Comparison of ENCODE assay signal across 12 cellular contexts in genomic region chr10:73650537-73651331, GRCh38. TPM values are rescaled to one million over a fixed set of nuclear protein-coding genes. Genes with fewer than 3 reads are reported as not detected.
DNase-seq lines count a peak whose midpoint lies in the region; ATAC-seq and TF ChIP-seq lines count a peak whose summit lies in the region.
"Had no signal": no experiment of that assay in that cellular context is flagged by ENCODE, and none has a peak within 500 bp of the region (broad histone marks: within the 10 kb centered on the region; RNA-seq: fewer than 3 reads in every experiment).

No MANE protein-coding gene starts in this region.

- H3K9me3 ChIP-seq in H9 (ENCODE audit: control insufficient read depth, low read depth, low read length): no peaks in the 10 kb centered on the region

- no peak overlapping the region for H2BK5ac ChIP-seq in H9 (ENCODE audit: insufficient read length, low read length)

- H3K27me3 Mint-ChIP-seq in HFFc6 (ENCODE audit: insufficient read depth) (peaks cover 7% of the 10 kb centered on the region), H9 (ENCODE audit: low read depth) (no peaks in the 10 kb centered on the region; the same call in 1 of the 2 replicates)
- H3K27me3 Mint-ChIP-seq in activated T-helper 17 cell treated with anti-CD3 and anti-CD28 coated beads, Interleukin-2, amount 50 U/mL, for 72 hours: peaks cover 11% of the 10 kb centered on the region
- H3K27me3 Mint-ChIP-seq: activated CD4-positive, alpha-beta memory T cell treated with anti-CD3 and anti-CD28 coated beads for 36 hours had no signal

- H3K4me2 ChIP-seq in H9 (ENCODE audit: insufficient read depth, insufficient read length, low read length): no peak overlapping the region

- no peaks in the 10 kb centered on the region for H4K20me1 ChIP-seq in H9 (ENCODE audit: control insufficient read depth, insufficient read depth, insufficient read length)

- H3K4me3 Mint-ChIP-seq in HFFc6 (peak overlapping the region; percentile 64), H9 (no peak overlapping the region)
- no peak overlapping the region for H3K4me3 Mint-ChIP-seq in activated T-helper 17 cell treated with anti-CD3 and anti-CD28 coated beads, Interleukin-2, amount 50 U/mL, for 72 hours
- H3K4me3 Mint-ChIP-seq: activated CD4-positive, alpha-beta memory T cell treated with anti-CD3 and anti-CD28 coated beads for 36 hours had no signal

- no peak overlapping the region for H4K8ac ChIP-seq in H9 (replicated peaks; ENCODE audit: insufficient read length, low read depth, low read length)

- H2AK5ac ChIP-seq in H9 (ENCODE audit: insufficient read length, low read length): no peak overlapping the region

- H3K23me2 ChIP-seq in H9 (ENCODE audit: insufficient read length, low read depth, low read length, poor library complexity, severe bottlenecking): peaks cover 4% of the 10 kb centered on the region

- H3K4me1 Mint-ChIP-seq in HFFc6 (ENCODE audit: low read depth): peaks cover 38% of the 10 kb centered on the region
- H3K4me1 Mint-ChIP-seq in activated T-helper 17 cell treated with anti-CD3 and anti-CD28 coated beads, Interleukin-2, amount 50 U/mL, for 72 hours: no peaks in the 10 kb centered on the region
- peaks cover 16 to 22% of the 10 kb centered on the region in 2 experiments for H3K4me1 Mint-ChIP-seq in H9

- no peaks in the 10 kb centered on the region for H3K27me3 ChIP-seq in H9 (ENCODE audit: insufficient read depth, low read length)

- H3K79me2 ChIP-seq in H9 (ENCODE audit: insufficient read depth, low read length): no peaks in the 10 kb centered on the region

- no peaks in the 10 kb centered on the region for H3K36me3 Mint-ChIP-seq in HFFc6 (ENCODE audit: low read depth)
- H3K36me3 Mint-ChIP-seq in activated T-helper 17 cell treated with anti-CD3 and anti-CD28 coated beads, Interleukin-2, amount 50 U/mL, for 72 hours (ENCODE audit: low read depth): no peaks in the 10 kb centered on the region
- no peaks in the 10 kb centered on the region for H3K36me3 Mint-ChIP-seq in H9 (ENCODE audit: insufficient read depth in 1 of 3, low read depth in 3 of 3)
- H3K36me3 Mint-ChIP-seq: activated CD4-positive, alpha-beta memory T cell treated with anti-CD3 and anti-CD28 coated beads for 36 hours; naive B cell had no signal

- H3K27ac Mint-ChIP-seq in HFFc6 (peak overlapping the region; percentile 97), H9 (no peak overlapping the region)
- no peak overlapping the region for H3K27ac Mint-ChIP-seq in activated T-helper 17 cell treated with anti-CD3 and anti-CD28 coated beads, Interleukin-2, amount 50 U/mL, for 72 hours
- H3K27ac Mint-ChIP-seq: activated CD4-positive, alpha-beta memory T cell treated with anti-CD3 and anti-CD28 coated beads for 36 hours; naive B cell had no signal

- H4K5ac ChIP-seq in H9 (ENCODE audit: insufficient read length, low read depth, low read length): no peak overlapping the region

- peak; percentile 31 for ATAC-seq in activated T-helper 17 cell treated with anti-CD3 and anti-CD28 coated beads, Interleukin-2, amount 50 U/mL, for 72 hours (replicated peaks)

- H3T11ph ChIP-seq in H9 (ENCODE audit: low read length): no peak overlapping the region

- no peak overlapping the region; the same call in 1 of the 2 replicates for H3K14ac ChIP-seq in H9 (ENCODE audit: insufficient read depth, low read length)

- H2BK120ac ChIP-seq in H9 (ENCODE audit: low read depth, low read length, poor library complexity, severe bottlenecking): no peak overlapping the region

- no peak overlapping the region for H2BK20ac ChIP-seq in H9 (ENCODE audit: low read depth, low read length, poor library complexity, severe bottlenecking)

- H4K91ac ChIP-seq in H9 (ENCODE audit: insufficient read length, low read depth, low read length): no peak overlapping the region

- H2BK12ac ChIP-seq in H9 (ENCODE audit: insufficient read length, low read depth, low read length): no peak overlapping the region

- peak; percentile 89 for DNase-seq in EH (ENCODE audit: low read depth)
- DNase-seq in HFFc6: peak; percentile 89
- peak; percentile 9 for DNase-seq in midbrain (lab: John Stamatoyannopoulos, UW)
- DNase-seq in epidermal melanocyte (ENCODE audit: insufficient read length, low spot score): no peak
- no peak for DNase-seq in germinal center (ENCODE audit: low spot score)
- no peak for DNase-seq in H9
- DNase-seq in NCI-H2081 (lab: John Stamatoyannopoulos, UW): no peak
- DNase-seq: activated CD4-positive, alpha-beta memory T cell treated with anti-CD3 and anti-CD28 coated beads for 36 hours; naive B cell; NCI-H2081 treated with DMSO at 0.1 percent for 48 hours; stimulated activated CD8-positive, alpha-beta memory T cell treated with anti-CD3 and anti-CD28 coated beads, Interleukin-4, amount 100 ng/mL, for 48 hours had no signal

- H3K79me1 ChIP-seq in H9 (ENCODE audit: insufficient read depth, low read depth, low read length, poor library complexity, severe bottlenecking): no peaks in the 10 kb centered on the region

- no peak overlapping the region for H2BK15ac ChIP-seq in H9 (ENCODE audit: low read depth, low read length)

- no peak overlapping the region for H3K23ac ChIP-seq in H9 (ENCODE audit: insufficient read length, low read depth, low read length)

- H2AFZ ChIP-seq in H9 (ENCODE audit: low read length): no peak overlapping the region

- H3K18ac ChIP-seq in H9 (ENCODE audit: insufficient read length, low read depth, low read length): no peak overlapping the region

- H3K9me3 Mint-ChIP-seq in HFFc6 (no peaks in the 10 kb centered on the region), H9 (no peaks in the 10 kb centered on the region)
- H3K9me3 Mint-ChIP-seq in activated T-helper 17 cell treated with anti-CD3 and anti-CD28 coated beads, Interleukin-2, amount 50 U/mL, for 72 hours: no peaks in the 10 kb centered on the region
- H3K9me3 Mint-ChIP-seq: activated CD4-positive, alpha-beta memory T cell treated with anti-CD3 and anti-CD28 coated beads for 36 hours; naive B cell had no signal

- H3K4ac ChIP-seq in H9 (ENCODE audit: low read depth, low read length): no peak overlapping the region

- WGBS in H9 (ENCODE audit: extremely low coverage, insufficient read length, low lambda C conversion rate): no CpG with 5 or more reads among the region's 5 CpGs

- H3K9ac ChIP-seq in H9 (ENCODE audit: extremely low read depth, insufficient read length, low read length): no peak overlapping the region

- TF ChIP-seq CTCF in HFFc6 (IDR thresholded peaks at IDR 0.05) (no peak), H9 (conservative IDR thresholded peaks at IDR 0.05) (no peak)

- no peak overlapping the region for H3K56ac ChIP-seq in H9 (ENCODE audit: insufficient read length, low read depth, low read length)

- no peak overlapping the region for H3K27ac ChIP-seq in H9 (ENCODE audit: insufficient read length, low read depth, low read length)

- H3K4me1 ChIP-seq in H9 (ENCODE audit: insufficient read depth, low read length): peaks cover 3% of the 10 kb centered on the region; the same call in 1 of the 2 replicates

RNA-seq across cellular contexts. Expression of gene SYNPO2L, which starts 5.1 kb away (rescaled TPM):
- 1 to 10 TPM; 1.5 to 3.3 (median 1.6) TPM for total RNA-seq in HFFc6 (2021; fragmentation: NEBNext Ultra II Directional; extraction: Animal tissue kit (Norgen Biotek cat#: 25700))
- total RNA-seq in activated T-helper 17 cell treated with anti-CD3 and anti-CD28 coated beads, Interleukin-2, amount 50 U/mL, for 72 hours: not detected
- total RNA-seq in H9 (2021): 0.11 TPM in 1 of 2 replicates, not detected in the other
- total RNA-seq: activated CD4-positive, alpha-beta memory T cell treated with anti-CD3 and anti-CD28 coated beads for 36 hours had no signal

RNA-seq across cellular contexts. Expression of gene MYOZ1, which starts 9.5 kb away (rescaled TPM):
- 1 to 10 TPM in 3 of 6 experiments, under 1 TPM in 3; 0.41 to 2.5 (median 0.90) TPM for total RNA-seq in HFFc6 (2021; fragmentation: NEBNext Ultra II Directional; extraction: Animal tissue kit (Norgen Biotek cat#: 25700))
- total RNA-seq in activated T-helper 17 cell treated with anti-CD3 and anti-CD28 coated beads, Interleukin-2, amount 50 U/mL, for 72 hours: not detected
- 1.5 and 2.4 TPM in 2 replicates for total RNA-seq in H9 (2021)
- total RNA-seq: activated CD4-positive, alpha-beta memory T cell treated with anti-CD3 and anti-CD28 coated beads for 36 hours had no signal

RNA-seq across cellular contexts. Expression of gene AGAP5, which starts 47.2 kb away (rescaled TPM):
- 1 to 10 TPM; 2.2 to 3.7 (median 2.8) TPM for total RNA-seq in HFFc6 (2021; fragmentation: NEBNext Ultra II Directional; extraction: Animal tissue kit (Norgen Biotek cat#: 25700))
- 1 to 10 TPM; 6.3 to 7.2 TPM for total RNA-seq in activated T-helper 17 cell treated with anti-CD3 and anti-CD28 coated beads, Interleukin-2, amount 50 U/mL, for 72 hours
- 5.2 and 5.5 TPM in 2 replicates for total RNA-seq in H9 (2021)

RNA-seq across cellular contexts. Expression of gene USP54, which starts 59.6 kb away (rescaled TPM):
- total RNA-seq in HFFc6 (2021; fragmentation: NEBNext Ultra II Directional; extraction: Animal tissue kit (Norgen Biotek cat#: 25700)): 10 to 100 TPM in 5 of 6 experiments, 1 to 10 TPM in 1; 9.1 to 12.9 (median 10.7) TPM
- total RNA-seq in activated T-helper 17 cell treated with anti-CD3 and anti-CD28 coated beads, Interleukin-2, amount 50 U/mL, for 72 hours: 1 to 10 TPM; 6.3 to 6.4 TPM
- total RNA-seq in H9 (2021): 35.7 and 37.9 TPM in 2 replicates

Comparison
In these comparisons a context has a peak if more than half of its experiments do, and no peak if none do; other contexts are left out.
1. DNase-seq: peak in EH (single experiment), HFFc6 (single experiment) and midbrain (single experiment); none in epidermal melanocyte (single experiment), germinal center (single experiment), H9 (single experiment) and NCI-H2081 (0 of 2).